15 cellular contexts compared by ENCODE assay signal in genomic region chr1:9476790-9477463, GRCh38.
A peak's percentile ranks its signal among the peaks of the same experiment; 100 is the strongest.
DNase-seq lines count a peak whose midpoint lies in the region; ATAC-seq, FAIRE-seq and TF ChIP-seq lines count a peak whose summit lies in the region.
"Had no signal": no experiment of that assay in that cellular context is flagged by ENCODE, and none has a peak within 500 bp of the region (broad histone marks: within the 10 kb centered on the region; RNA-seq: fewer than 3 reads in every experiment).

No MANE protein-coding gene starts in this region.

- peaks cover 45% of the 10 kb centered on the region for H3K27me3 Mint-ChIP-seq in activated naive CD4-positive, alpha-beta T cell treated with anti-CD3 and anti-CD28 coated beads, Interleukin-2, amount 10 ng/mL, durations not matched to agents 7 days and 5 days

- no peaks in the 10 kb centered on the region for H4K20me1 ChIP-seq in SK-N-SH (ENCODE audit: insufficient read depth)
- no peaks in the 10 kb centered on the region for H4K20me1 ChIP-seq in endothelial cell of umbilical vein (replicated peaks; ENCODE audit: control insufficient read depth, extremely low read depth, insufficient read depth, low read length)

- H3K36me3 ChIP-seq in SK-N-SH (replicated peaks in 1 of 2; ENCODE audit: control insufficient read depth in 1 of 2, insufficient read depth in 2 of 2, low read length in 1 of 2) (no peaks in the 10 kb centered on the region), endothelial cell of umbilical vein (ENCODE audit: control insufficient read depth in 2 of 2, extremely low read depth in 1 of 2, insufficient read depth in 2 of 2, low read length in 2 of 2) (no peaks in the 10 kb centered on the region)

- no peaks in the 10 kb centered on the region for H3F3A ChIP-seq in SK-N-SH (replicated peaks; ENCODE audit: insufficient read depth)

- dilution Hi-C loops in endothelial cell of umbilical vein (cut with MboI; ENCODE audit: extremely low pct_ligation_motif_present, low sequenced_read_pairs): no loop called here

- no peaks in the 10 kb centered on the region for H3K9me3 Mint-ChIP-seq in activated naive CD4-positive, alpha-beta T cell treated with anti-CD3 and anti-CD28 coated beads, Interleukin-2, amount 10 ng/mL, durations not matched to agents 7 days and 5 days
- H3K9me3 Mint-ChIP-seq: activated B cell treated with CpG ODN at 0.5 μM for 24 hours, memory B cell had no signal

- CTCF ChIA-PET in SK-N-SH (lab: Yijun Ruan, JAX) (interaction anchor here (1.0 to 1.4 kb wide), 2 partner anchors 21 to 96 kb away, joined by 3 read pairs; no protein-coding TSS in a partner anchor), endothelial cell of umbilical vein (lab: Charles Lee) (interaction anchor here (0.9 to 1.2 kb wide), 2 partner anchors 14 to 210 kb away, joined by 4 to 5 read pairs; no protein-coding TSS in a partner anchor)
- CTCF ChIA-PET in activated naive CD4-positive, alpha-beta T cell treated with anti-CD3 and anti-CD28 coated beads, Interleukin-2, amount 10 ng/mL, durations not matched to agents 7 days and 5 days (lab: Charles Lee): interaction anchor here (1.1 kb wide), 1 partner anchor 207 kb away, joined by 3 read pairs; no protein-coding TSS in a partner anchor

- H3K9me1 ChIP-seq in endothelial cell of umbilical vein (replicated peaks; ENCODE audit: control insufficient read depth, extremely low read depth, insufficient read depth, low read length): no peaks in the 10 kb centered on the region

- no peaks in the 10 kb centered on the region for H3K36me3 Mint-ChIP-seq in activated naive CD4-positive, alpha-beta T cell treated with anti-CD3 and anti-CD28 coated beads, Interleukin-2, amount 10 ng/mL, durations not matched to agents 7 days and 5 days
- H3K36me3 Mint-ChIP-seq: memory B cell had no signal

- TF ChIP-seq POLR2A in endothelial cell of umbilical vein (IDR thresholded peaks at IDR 0.05; ENCODE audit: low read depth, low read length): no peak

- ATAC-seq in SK-N-SH treated with all-trans-retinoic acid at 6 μM for 48 hours (no peak), sciatic nerve (no peak)

- TF ChIP-seq EP300 in SK-N-SH (IDR thresholded peaks at IDR 0.05; ENCODE audit: borderline replicate concordance in 1 of 2, low read depth in 1 of 2, low read length in 1 of 2): no peak

- TF ChIP-seq RAD21 in SK-N-SH (IDR thresholded peaks at IDR 0.05; ENCODE audit: low read length): no peak

- peak; percentile 15 for FAIRE-seq in endothelial cell of umbilical vein (lab: Jason Lieb, UNC)

- no peak overlapping the region for H3K4me3 ChIP-seq in SK-N-SH (ENCODE audit: low read depth in 2 of 2, low read length in 1 of 2)
- H3K4me3 ChIP-seq in endothelial cell of umbilical vein (replicated peaks in 1 of 3; ENCODE audit: insufficient read depth in 1 of 3, low read depth in 1 of 3, low read length in 3 of 3): no peak overlapping the region

- no peaks in the 10 kb centered on the region; a peak in 1 of 4 replicates for H3K4me1 ChIP-seq in SK-N-SH (ENCODE audit: control insufficient read depth in 1 of 2, insufficient read depth in 2 of 2, low read depth in 1 of 2, low read length in 1 of 2)
- no peaks in the 10 kb centered on the region for H3K4me1 ChIP-seq in endothelial cell of umbilical vein (ENCODE audit: control insufficient read depth, extremely low read depth, insufficient read depth, low read length)

- H3K9me3 ChIP-seq in SK-N-SH: no peaks in the 10 kb centered on the region
- no peaks in the 10 kb centered on the region for H3K9me3 ChIP-seq in endothelial cell of umbilical vein (replicated peaks; ENCODE audit: control insufficient read depth, insufficient read depth, low read length)

- H3K9ac ChIP-seq in SK-N-SH (no peak overlapping the region), endothelial cell of umbilical vein (replicated peaks; ENCODE audit: extremely low read depth, insufficient read depth, low read length) (no peak overlapping the region)

- no peak overlapping the region for H3K4me3 Mint-ChIP-seq in activated naive CD4-positive, alpha-beta T cell treated with anti-CD3 and anti-CD28 coated beads, Interleukin-2, amount 10 ng/mL, durations not matched to agents 7 days and 5 days
- H3K4me3 Mint-ChIP-seq: activated B cell treated with CpG ODN at 0.5 μM for 24 hours, memory B cell had no signal

- peak; percentile 12 for DNase-seq in SK-N-SH
- peak; percentile 31 to 64 for DNase-seq in NCI-H526 (lab: John Stamatoyannopoulos, UW)
- DNase-seq in endothelial cell of umbilical vein (ENCODE audit: low read depth, low spot score): no peak
- DNase-seq in renal cortical epithelial cell (ENCODE audit: low read depth): peak; percentile 86
- no peak for DNase-seq in sciatic nerve (ENCODE audit: low spot score)
- no peak for DNase-seq in NCI-H1092 treated with DMSO at 0.1 percent for 48 hours (lab: John Stamatoyannopoulos, UW)
- no peak for DNase-seq in activated naive CD4-positive, alpha-beta T cell treated with anti-CD3 and anti-CD28 coated beads, Interleukin-2, amount 10 ng/mL, durations not matched to agents 7 days and 5 days
- DNase-seq: activated B cell treated with CpG ODN at 0.5 μM for 24 hours, activated gamma-delta T cell, cerebellar nuclear complex, DND-41, NCI-H187 treated with DMSO at 0.1 percent for 48 hours, posterior cingulate gyrus had no signal

- H3K27ac Mint-ChIP-seq in activated naive CD4-positive, alpha-beta T cell treated with anti-CD3 and anti-CD28 coated beads, Interleukin-2, amount 10 ng/mL, durations not matched to agents 7 days and 5 days: no peak overlapping the region
- H3K27ac Mint-ChIP-seq: activated B cell treated with CpG ODN at 0.5 μM for 24 hours, memory B cell had no signal

- H3K4me1 Mint-ChIP-seq in activated naive CD4-positive, alpha-beta T cell treated with anti-CD3 and anti-CD28 coated beads, Interleukin-2, amount 10 ng/mL, durations not matched to agents 7 days and 5 days: no peaks in the 10 kb centered on the region
- H3K4me1 Mint-ChIP-seq: activated B cell treated with CpG ODN at 0.5 μM for 24 hours, memory B cell had no signal

- H3K79me2 ChIP-seq in SK-N-SH (ENCODE audit: insufficient read depth): no peaks in the 10 kb centered on the region
- no peaks in the 10 kb centered on the region for H3K79me2 ChIP-seq in endothelial cell of umbilical vein (ENCODE audit: control insufficient read depth, insufficient read depth, low read length)

- H3K4me2 ChIP-seq in SK-N-SH: no peak overlapping the region
- H3K4me2 ChIP-seq in endothelial cell of umbilical vein (ENCODE audit: insufficient read depth, low read length): no peak overlapping the region

- no TSS peak for BruUV-seq in endothelial cell of umbilical vein (replicated peaks; lab: Mats Ljungman, UMichigan)

- WGBS in SK-N-SH (ENCODE audit: low lambda C conversion rate): 31% methylated on average over 3 of the region's 4 CpGs

- H3K9me2 ChIP-seq in SK-N-SH: no peaks in the 10 kb centered on the region

- no peaks in the 10 kb centered on the region for H3K27me3 ChIP-seq in SK-N-SH (ENCODE audit: insufficient read depth)
- no peaks in the 10 kb centered on the region for H3K27me3 ChIP-seq in endothelial cell of umbilical vein (ENCODE audit: control insufficient read depth in 2 of 2, insufficient read depth in 2 of 2, low read length in 2 of 2)

- TF ChIP-seq CTCF in SK-N-SH (IDR thresholded peaks at IDR 0.05) (no peak), endothelial cell of umbilical vein (IDR thresholded peaks at IDR 0.05; ENCODE audit: extremely low read depth in 1 of 2, insufficient read depth in 1 of 2, low read depth in 1 of 2, low read length in 2 of 2) (no peak)

- POLR2A ChIA-PET in SK-N-SH (lab: Yijun Ruan, JAX): no interaction called here
- POLR2A ChIA-PET in endothelial cell of umbilical vein (lab: Charles Lee): no interaction called here

- intact Hi-C loops in endothelial cell of umbilical vein (cut with micrococcal nuclease) (no loop called here), sciatic nerve (cut with DNase I) (no loop called here)

- H3K27ac ChIP-seq in SK-N-SH (ENCODE audit: low read depth in 2 of 2, low read length in 1 of 2) (no peak overlapping the region), endothelial cell of umbilical vein (ENCODE audit: insufficient read depth, low read depth, low read length) (no peak overlapping the region)

- H2AFZ ChIP-seq in SK-N-SH (ENCODE audit: low read depth) (no peak overlapping the region), endothelial cell of umbilical vein (ENCODE audit: low read depth, low read length) (no peak overlapping the region)

TF ChIP-seq in SK-N-SH, 30 proteins besides CTCF, POLR2A, EP300 and RAD21 (continues in another document):
- no peak for TF ChIP-seq PBX3 (IDR thresholded peaks at IDR 0.05)

TF ChIP-seq in SK-N-SH treated with all-trans-retinoic acid at 6 μM for 48 hours, 23 proteins besides CTCF, POLR2A, EP300 and RAD21:
- TF ChIP-seq BACH2 (CRISPR knock-in tag; IDR thresholded peaks at IDR 0.05; ENCODE audit: borderline replicate concordance): no peak

TF ChIP-seq in endothelial cell of umbilical vein, 7 proteins besides CTCF, POLR2A, EP300 and RAD21:
- TF ChIP-seq EZH2 (IDR thresholded peaks at IDR 0.05; ENCODE audit: borderline replicate concordance, low read depth, low read length, severe bottlenecking) (no peak), JUN (IDR thresholded peaks at IDR 0.05; ENCODE audit: borderline replicate concordance, insufficient read depth, insufficient read length, low read depth) (no peak), GATA2 (IDR thresholded peaks at IDR 0.05; ENCODE audit: insufficient read depth, insufficient read length, low read depth, low read length) (no peak), MYC (IDR thresholded peaks at IDR 0.05; ENCODE audit: low read depth, low read length) (no peak), MAX (IDR thresholded peaks at IDR 0.05; ENCODE audit: insufficient read depth, insufficient read length) (no peak), FOS (IDR thresholded peaks at IDR 0.05; ENCODE audit: borderline replicate concordance, insufficient read depth, low read length) (no peak)

Comparison
In these comparisons a context has a peak if more than half of its experiments do, and no peak if none do; other contexts are left out.
1. DNase-seq: peak in SK-N-SH (single experiment), NCI-H526 (2 of 2) and renal cortical epithelial cell (single experiment); none in endothelial cell of umbilical vein (single experiment), sciatic nerve (single experiment), NCI-H1092 treated with DMSO at 0.1 percent for 48 hours (single experiment) and activated naive CD4-positive, alpha-beta T cell treated with anti-CD3 and anti-CD28 coated beads, Interleukin-2, amount 10 ng/mL, durations not matched to agents 7 days and 5 days (single experiment).